ENCODE assay signal across 8 cellular contexts in the genomic region with DNA sequence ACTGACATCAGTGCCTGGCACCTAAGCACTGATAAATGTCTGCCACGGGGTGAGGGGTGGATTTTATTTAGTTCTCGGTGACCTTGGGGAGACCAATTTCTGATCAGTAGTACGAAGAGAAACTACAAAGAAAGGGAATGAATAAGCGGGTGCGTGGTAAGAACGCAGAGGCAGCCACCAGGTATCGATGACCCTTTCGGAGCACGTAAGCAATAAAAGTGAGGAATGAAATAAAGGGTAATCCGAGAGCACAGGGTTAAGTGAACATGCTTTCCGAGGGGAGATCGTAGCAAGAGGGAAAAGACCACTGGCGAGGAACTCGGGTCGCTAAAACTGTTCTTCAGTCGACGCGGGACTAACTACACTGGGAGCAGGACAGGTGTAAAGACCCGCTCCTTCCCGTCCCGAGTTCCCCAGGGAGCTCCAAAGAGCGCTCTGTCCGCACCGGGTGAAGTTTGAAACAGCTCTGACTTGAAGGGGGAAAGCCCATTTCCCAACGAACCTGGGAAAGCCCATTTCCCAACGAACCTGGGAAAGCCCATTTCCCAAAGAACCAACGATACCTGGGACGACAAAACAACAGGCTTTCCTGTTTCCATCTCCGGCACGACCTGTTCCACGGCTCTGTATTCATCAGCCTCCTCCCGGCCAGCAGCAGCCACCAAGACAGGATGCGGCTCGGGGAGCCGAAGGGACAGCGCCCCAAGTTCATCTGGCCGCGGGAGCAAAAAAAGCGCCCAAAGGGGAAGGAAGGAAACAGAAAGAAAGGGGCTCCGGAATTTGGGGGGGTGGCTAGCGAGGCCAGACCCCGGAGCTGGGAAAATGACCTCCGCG. TPM values are rescaled to one million over a fixed set of nuclear protein-coding genes. Genes with fewer than 3 reads are reported as not detected.
A peak's percentile ranks its signal among the peaks of the same experiment; 100 is the strongest.
DNase-seq lines count a peak whose midpoint lies in the region; ATAC-seq and TF ChIP-seq lines count a peak whose summit lies in the region.

No MANE protein-coding gene starts in this region.

- H3K4me2 ChIP-seq in mesenchymal stem cell (ENCODE audit: low read length, poor library complexity, severe bottlenecking): peak overlapping the region; percentile 94

- H3K4me1 ChIP-seq in CD4-positive, CD25-positive, alpha-beta regulatory T cell (ENCODE audit: control insufficient read depth, insufficient read depth, low read length, poor library complexity, severe bottlenecking): no peaks in the 10 kb centered on the region
- peaks cover 8% of the 10 kb centered on the region for H3K4me1 ChIP-seq in mesenchymal stem cell (ENCODE audit: control insufficient read depth, insufficient read depth, low read depth, low read length)

- H3K27me3 ChIP-seq in CD4-positive, CD25-positive, alpha-beta regulatory T cell (ENCODE audit: control insufficient read depth, insufficient read depth, low read length): peaks cover 30% of the 10 kb centered on the region
- H3K27me3 ChIP-seq in mesenchymal stem cell (ENCODE audit: control insufficient read depth in 1 of 2, insufficient read depth in 1 of 2, low read length in 2 of 2): peaks cover 16 to 61% of the 10 kb centered on the region in 2 experiments

- no peak for ATAC-seq in CD4-positive, CD25-positive, alpha-beta regulatory T cell (ENCODE audit: low read depth in 2 of 2)
- peak; percentile 31 for ATAC-seq in GM19438 (IDR thresholded peaks at IDR 0.05; ENCODE audit: low read depth, unreplicated experiment)
- no peak for ATAC-seq in GM21515 (IDR thresholded peaks at IDR 0.05; ENCODE audit: unreplicated experiment)
- no peak for ATAC-seq in GM19023 (IDR thresholded peaks at IDR 0.05; ENCODE audit: unreplicated experiment)

- H3K9ac ChIP-seq in mesenchymal stem cell (ENCODE audit: low read length): peak overlapping the region; percentile 58

- H3K27ac Mint-ChIP-seq in CD4-positive, CD25-positive, alpha-beta regulatory T cell: no peak overlapping the region
- peak overlapping the region; percentile 11 for H3K27ac Mint-ChIP-seq in type B pancreatic cell

- H3K79me1 ChIP-seq in mesenchymal stem cell (replicated peaks; ENCODE audit: low read length, poor library complexity, severe bottlenecking): no peaks in the 10 kb centered on the region

- peak overlapping the region in 3 of 4 donors; percentile 27 to 83 (median 70) for H3K4me3 Mint-ChIP-seq in CD4-positive, CD25-positive, alpha-beta regulatory T cell
- H3K4me3 Mint-ChIP-seq in type B pancreatic cell: peak overlapping the region; percentile 86

- H2BK120ac ChIP-seq in mesenchymal stem cell (ENCODE audit: low read depth, low read length): no peak overlapping the region

- TF ChIP-seq CTCF in type B pancreatic cell (conservative IDR thresholded peaks at IDR 0.05): no peak

- no peak overlapping the region for H2BK5ac ChIP-seq in mesenchymal stem cell (ENCODE audit: low read depth, low read length, poor library complexity, severe bottlenecking)

- H3K4me1 Mint-ChIP-seq in CD4-positive, CD25-positive, alpha-beta regulatory T cell: peaks cover 0 to 12% (median 6%) of the 10 kb centered on the region in 4 donors
- H3K4me1 Mint-ChIP-seq in type B pancreatic cell (ENCODE audit: unreplicated experiment): peaks cover 10% of the 10 kb centered on the region

- no peaks in the 10 kb centered on the region for H3K36me3 Mint-ChIP-seq in CD4-positive, CD25-positive, alpha-beta regulatory T cell
- H3K36me3 Mint-ChIP-seq in type B pancreatic cell: no peaks in the 10 kb centered on the region

- no peak overlapping the region for H3K18ac ChIP-seq in mesenchymal stem cell (ENCODE audit: low read depth in 1 of 2, low read length in 2 of 2)

- no peaks in the 10 kb centered on the region for H3K36me3 ChIP-seq in CD4-positive, CD25-positive, alpha-beta regulatory T cell (ENCODE audit: control insufficient read depth, insufficient read depth, low read length)
- no peaks in the 10 kb centered on the region for H3K36me3 ChIP-seq in mesenchymal stem cell (ENCODE audit: control insufficient read depth in 1 of 2, insufficient read depth in 2 of 2, low read depth in 1 of 2, low read length in 2 of 2)

- no peak overlapping the region for H4K91ac ChIP-seq in mesenchymal stem cell (ENCODE audit: low read length)

- peak overlapping the region; percentile 23 for H2AFZ ChIP-seq in mesenchymal stem cell (ENCODE audit: low read depth, low read length)

- H2AK5ac ChIP-seq in mesenchymal stem cell (ENCODE audit: low read length, severe bottlenecking): no peak overlapping the region

- WGBS in mesenchymal stem cell: 2% methylated on average over 44 of the region's 44 CpGs

- peaks cover 61% of the 10 kb centered on the region for H3K27me3 Mint-ChIP-seq in CD4-positive, CD25-positive, alpha-beta regulatory T cell
- H3K27me3 Mint-ChIP-seq in type B pancreatic cell: peaks cover 58% of the 10 kb centered on the region

- no peak overlapping the region for H2BK15ac ChIP-seq in mesenchymal stem cell (ENCODE audit: low read depth, poor library complexity, severe bottlenecking)

- H3K14ac ChIP-seq in mesenchymal stem cell (ENCODE audit: low read length in 2 of 2): no peak overlapping the region

- H3K23ac ChIP-seq in mesenchymal stem cell (ENCODE audit: low read length in 2 of 2): peak overlapping the region in 1 of 2 experiments; percentile 64

- no peaks in the 10 kb centered on the region for H3K9me3 ChIP-seq in CD4-positive, CD25-positive, alpha-beta regulatory T cell (ENCODE audit: control insufficient read depth in 2 of 2, low read length in 2 of 2)
- no peaks in the 10 kb centered on the region for H3K9me3 ChIP-seq in mesenchymal stem cell (ENCODE audit: control insufficient read depth, low read length)

- peaks cover 0 to 3% (median 0%) of the 10 kb centered on the region in 7 donors for H3K9me3 Mint-ChIP-seq in CD4-positive, CD25-positive, alpha-beta regulatory T cell
- no peaks in the 10 kb centered on the region for H3K9me3 Mint-ChIP-seq in type B pancreatic cell

- no peak overlapping the region for H2BK12ac ChIP-seq in mesenchymal stem cell (ENCODE audit: low read length in 2 of 2)

- H3K4me3 ChIP-seq in CD4-positive, CD25-positive, alpha-beta regulatory T cell (ENCODE audit: low read depth, low read length): no peak overlapping the region
- peak overlapping the region; percentile 73 to 77 for H3K4me3 ChIP-seq in mesenchymal stem cell (ENCODE audit: insufficient read depth in 1 of 2, low read depth in 1 of 2, low read length in 2 of 2)

- H4K8ac ChIP-seq in mesenchymal stem cell (ENCODE audit: low read length): no peak overlapping the region

- H3K4ac ChIP-seq in mesenchymal stem cell (ENCODE audit: low read depth in 1 of 2, low read length in 2 of 2): no peak overlapping the region

- no peak overlapping the region for H3K27ac ChIP-seq in CD4-positive, CD25-positive, alpha-beta regulatory T cell (ENCODE audit: insufficient read depth, low read length, poor library complexity, severe bottlenecking)
- peak overlapping the region; percentile 11 for H3K27ac ChIP-seq in cingulate gyrus (ENCODE audit: low read depth, low read length)
- H3K27ac ChIP-seq in mesenchymal stem cell (ENCODE audit: low read length, poor library complexity, severe bottlenecking): no peak overlapping the region

- DNase-seq in CD4-positive, CD25-positive, alpha-beta regulatory T cell: peak in 1 of 3 donors; percentile 8
- DNase-seq in NCI-H345 (lab: John Stamatoyannopoulos, UW) (peak; percentile 20), mesenchymal stem cell (peak; percentile 21), type B pancreatic cell (ENCODE audit: extremely low spot score, unreplicated experiment) (no peak)

RNA-seq across cellular contexts. Expression of a gene that starts 1.0 kb away (rescaled TPM):
- total RNA-seq in CD4-positive, CD25-positive, alpha-beta regulatory T cell: 2.8 TPM
- polyA plus RNA-seq in CD4-positive, CD25-positive, alpha-beta regulatory T cell: not detected
- polyA plus RNA-seq in mesenchymal stem cell (2013, experiment 1 of 2): 0.03 TPM
- 0.03 TPM for polyA plus RNA-seq in mesenchymal stem cell (2013, experiment 2 of 2)
- 10.3 and 24.3 TPM in 2 replicates for total RNA-seq in type B pancreatic cell (ENCODE audit: low replicate concordance)
